Comparison of ENCODE assay signal across 22 cellular contexts in the genomic region with DNA sequence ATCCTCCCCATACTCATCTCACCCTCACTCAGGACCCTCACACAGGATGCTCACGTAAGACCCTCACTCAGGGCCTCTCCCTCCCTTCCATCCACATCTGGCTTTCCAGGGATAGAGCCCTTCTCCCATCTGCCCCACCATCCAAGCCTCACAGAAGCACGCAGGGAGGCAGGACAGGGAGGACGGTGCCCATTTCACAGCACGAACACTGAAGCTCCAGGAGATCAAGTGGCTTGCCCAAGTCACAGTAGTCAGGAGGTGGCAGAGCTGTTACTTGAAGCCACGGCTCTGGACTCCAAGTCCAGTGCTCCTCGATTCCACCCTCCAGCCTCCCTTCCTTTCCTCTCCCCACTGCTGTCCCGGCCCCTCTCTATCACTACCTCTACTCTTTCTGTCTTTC. TPM values are rescaled to one million over a fixed set of nuclear protein-coding genes. Genes with fewer than 3 reads are reported as not detected.
DNase-seq lines count a peak whose midpoint lies in the region; ATAC-seq, FAIRE-seq and TF ChIP-seq lines count a peak whose summit lies in the region.
"Had no signal": no experiment of that assay in that cellular context is flagged by ENCODE, and none has a peak within 500 bp of the region (broad histone marks: within the 10 kb centered on the region; RNA-seq: fewer than 3 reads in every experiment).

No MANE protein-coding gene starts in this region.

- no TSS peak for BruUV-seq in HepG2 (replicated peaks; lab: Mats Ljungman, UMichigan)

- H4K8ac ChIP-seq in neuronal stem cell (ENCODE audit: low read depth, low read length), result no peak overlapping the region

- POLR2A ChIA-PET in HepG2 (lab: Yijun Ruan, JAX), result no interaction called here

- no peak overlapping the region for H2BK120ac ChIP-seq in neuronal stem cell (ENCODE audit: low read depth, low read length)

- CTCF ChIA-PET in HepG2 (lab: Yijun Ruan, JAX; ENCODE audit: low intra/inter-chr PET ratio, low total read pairs), result no interaction called here

- H2AK5ac ChIP-seq in neuronal stem cell (ENCODE audit: low read depth, low read length), result no peak overlapping the region

- H3K4me2 ChIP-seq in HepG2 (ENCODE audit: low read depth, low read length), result no peak overlapping the region
- no peak overlapping the region for H3K4me2 ChIP-seq in hepatocyte
- no peak overlapping the region for H3K4me2 ChIP-seq in osteoblast (ENCODE audit: insufficient read depth, low read length)
- H3K4me2 ChIP-seq in neuronal stem cell (ENCODE audit: insufficient read depth, low read length, poor library complexity, severe bottlenecking), result no peak overlapping the region
- H3K4me2 ChIP-seq: A549; BLaER1 treated with 17β-estradiol and CSF1 and Interleukin-3, amounts not matched to agents 10 nM and 100 nM had no signal

- no peak overlapping the region for H2BK15ac ChIP-seq in neuronal stem cell (ENCODE audit: low read length)

- TF ChIP-seq CTCF in HepG2 (CRISPR knock-in tag; IDR thresholded peaks at IDR 0.05) (no peak), right lobe of liver (IDR thresholded peaks at IDR 0.05) (no peak), hepatocyte (IDR thresholded peaks at IDR 0.05; ENCODE audit: poor library complexity) (no peak), osteoblast (IDR thresholded peaks at IDR 0.05; ENCODE audit: extremely low read depth, low read depth, low read length) (no peak)

- no peak overlapping the region for H3K18ac ChIP-seq in neuronal stem cell (ENCODE audit: low read length)

- no peaks in the 10 kb centered on the region for H3K79me1 ChIP-seq in neuronal stem cell (ENCODE audit: low read depth, low read length)

- no peak overlapping the region for H2BK5ac ChIP-seq in neuronal stem cell (ENCODE audit: low read length)

- no peak overlapping the region for H3K23ac ChIP-seq in neuronal stem cell (ENCODE audit: low read depth, low read length, poor library complexity)

- FAIRE-seq in HepG2 (lab: Jason Lieb, UNC), result no peak
- FAIRE-seq: A549, D721Med, G401.6, GM12891, GM18507 had no signal

- no peaks in the 10 kb centered on the region for H3K9me2 ChIP-seq in hepatocyte (replicated peaks; ENCODE audit: insufficient read depth)

- H2BK12ac ChIP-seq in neuronal stem cell (ENCODE audit: low read length), result no peak overlapping the region

- WGBS in HepG2 (ENCODE audit: low lambda C conversion rate), result 33% methylated on average over 7 of the region's 7 CpGs
- 70% methylated on average over 2 of the region's 7 CpGs for WGBS in right lobe of liver (ENCODE audit: insufficient coverage, low coverage, low lambda C conversion rate, missing lambda C conversion rate)
- WGBS in hepatocyte (ENCODE audit: low lambda C conversion rate, missing lambda C conversion rate), result 97% methylated on average over 7 of the region's 7 CpGs
- no CpG with 5 or more reads among the region's 7 CpGs for WGBS in neuronal stem cell (ENCODE audit: extremely low coverage in 2 of 2, insufficient read length in 2 of 2, insufficient replicate concordance in 1 of 2), 2 donors

- no peak overlapping the region for H3K27ac ChIP-seq in HepG2 (ENCODE audit: extremely low read length, insufficient read depth, low read length)
- no peak overlapping the region for H3K27ac ChIP-seq in right lobe of liver
- no peak overlapping the region for H3K27ac ChIP-seq in hepatocyte
- no peak overlapping the region for H3K27ac ChIP-seq in osteoblast (ENCODE audit: low read depth, low read length)
- H3K27ac ChIP-seq in neuronal stem cell (replicated peaks; ENCODE audit: low read length), result no peak overlapping the region
- H3K27ac ChIP-seq: 22Rv1; A549; BLaER1 treated with 17β-estradiol and CSF1 and Interleukin-3, amounts not matched to agents 10 nM and 100 nM; C4-2B had no signal

- H3K9ac ChIP-seq in HepG2 (ENCODE audit: insufficient read depth, low read depth, low read length), result no peak overlapping the region
- no peak overlapping the region for H3K9ac ChIP-seq in neuronal stem cell (ENCODE audit: low read depth, low read length, poor library complexity)
- H3K9ac ChIP-seq: BLaER1 treated with 17β-estradiol and CSF1 and Interleukin-3, amounts not matched to agents 10 nM and 100 nM had no signal

- H3K4me3 ChIP-seq in HepG2 (replicated peaks in 1 of 3; ENCODE audit: insufficient read depth in 1 of 3, low read depth in 2 of 3, low read length in 3 of 3), result no peak overlapping the region
- no peak overlapping the region for H3K4me3 ChIP-seq in right lobe of liver
- no peak overlapping the region for H3K4me3 ChIP-seq in hepatocyte
- no peak overlapping the region for H3K4me3 ChIP-seq in osteoblast (ENCODE audit: insufficient read depth, low read length)
- H3K4me3 ChIP-seq in neuronal stem cell (ENCODE audit: low read length in 2 of 2), result no peak overlapping the region
- H3K4me3 ChIP-seq: A549; BLaER1 treated with 17β-estradiol and CSF1 and Interleukin-3, amounts not matched to agents 10 nM and 100 nM had no signal

- H3K14ac ChIP-seq in neuronal stem cell (ENCODE audit: low read length), result no peak overlapping the region

- DNase-seq in HepG2 (ENCODE audit: low spot score) (no peak), right lobe of liver (no peak), hepatocyte (ENCODE audit: low spot score) (peak; percentile 1), osteoblast (ENCODE audit: insufficient read length, low spot score, missing footprints) (peak; percentile 50), posterior cingulate gyrus (no peak), neuronal stem cell (ENCODE audit: low spot score) (no peak)
- DNase-seq: AML-193; Caco-2; Calu3; CD4-positive, alpha-beta T cell; CD8-positive, alpha-beta T cell; DMS79 treated with DMSO at 0.1 percent for 48 hours; GF-D8 had no signal

- no peaks in the 10 kb centered on the region for H3K79me2 ChIP-seq in HepG2 (ENCODE audit: insufficient read depth, low read length)
- H3K79me2 ChIP-seq in hepatocyte, result no peaks in the 10 kb centered on the region
- H3K79me2 ChIP-seq in osteoblast (ENCODE audit: insufficient read depth, low read length), result no peaks in the 10 kb centered on the region

- H3K27me3 ChIP-seq in HepG2 (ENCODE audit: control insufficient read depth in 1 of 2, insufficient read depth in 2 of 2, low read length in 2 of 2), result peaks cover 2 to 37% of the 10 kb centered on the region in 2 experiments; a peak in 4 of 5 replicates
- no peaks in the 10 kb centered on the region for H3K27me3 ChIP-seq in right lobe of liver
- no peaks in the 10 kb centered on the region for H3K27me3 ChIP-seq in hepatocyte
- no peaks in the 10 kb centered on the region for H3K27me3 ChIP-seq in osteoblast (ENCODE audit: insufficient read depth, low read length)
- H3K27me3 ChIP-seq in neuronal stem cell (ENCODE audit: control insufficient read depth in 3 of 3, insufficient read depth in 3 of 3, low read depth in 1 of 3, low read length in 3 of 3), result no peaks in the 10 kb centered on the region
- H3K27me3 ChIP-seq: BLaER1 treated with 17β-estradiol and CSF1 and Interleukin-3, amounts not matched to agents 10 nM and 100 nM had no signal

- H3K4me1 ChIP-seq in HepG2 (ENCODE audit: insufficient read depth, low read length) (peaks cover 11% of the 10 kb centered on the region), right lobe of liver (no peaks in the 10 kb centered on the region), hepatocyte (ENCODE audit: insufficient read depth) (no peaks in the 10 kb centered on the region), osteoblast (ENCODE audit: insufficient read depth, low read length) (no peaks in the 10 kb centered on the region), neuronal stem cell (ENCODE audit: control insufficient read depth in 2 of 2, insufficient read depth in 1 of 2, low read depth in 1 of 2, low read length in 2 of 2) (peaks cover 0 to 3% of the 10 kb centered on the region in 2 donors)
- H3K4me1 ChIP-seq: A549, Caco-2 had no signal

- no peaks in the 10 kb centered on the region for H3K9me3 ChIP-seq in HepG2 (ENCODE audit: low read length)
- H3K9me3 ChIP-seq in right lobe of liver, result no peaks in the 10 kb centered on the region
- H3K9me3 ChIP-seq in hepatocyte (ENCODE audit: low read depth), result no peaks in the 10 kb centered on the region
- H3K9me3 ChIP-seq in osteoblast (ENCODE audit: low read depth, low read length), result no peaks in the 10 kb centered on the region
- H3K9me3 ChIP-seq in neuronal stem cell (replicated peaks in 1 of 2; ENCODE audit: control insufficient read depth in 2 of 2, insufficient read depth in 1 of 2, low read depth in 1 of 2, low read length in 2 of 2), result peaks cover 0 to 2% of the 10 kb centered on the region in 2 donors
- H3K9me3 ChIP-seq: A549; BLaER1 treated with 17β-estradiol and CSF1 and Interleukin-3, amounts not matched to agents 10 nM and 100 nM; Caco-2 had no signal

- ATAC-seq in HepG2 (no peak; the same call in 2 of the 3 replicates), right lobe of liver (no peak), GM21447 (IDR thresholded peaks at IDR 0.05; ENCODE audit: unreplicated experiment) (no peak)
- ATAC-seq: CD8-positive, alpha-beta T cell had no signal

- TF ChIP-seq POLR2A in HepG2 (IDR thresholded peaks at IDR 0.05; ENCODE audit: insufficient read depth in 1 of 2, low read depth in 2 of 2, low read length in 2 of 2) (no peak), right lobe of liver (IDR thresholded peaks at IDR 0.05) (no peak)

- in situ Hi-C loops in HepG2 (cut with HindIII; ENCODE audit: extremely low pct_ligation_motif_present, low pct_unique_long_range_greater_than_20kb), result no loop called here

- intact Hi-C loops in HepG2 (cut with micrococcal nuclease; ENCODE audit: unreplicated experiment) (no loop called here), right lobe of liver (cut with DNase I) (no loop called here), posterior cingulate gyrus (cut with DNase I) (no loop called here)

- H2AFZ ChIP-seq in HepG2 (ENCODE audit: low read length) (no peak overlapping the region), hepatocyte (no peak overlapping the region), osteoblast (ENCODE audit: low read length) (no peak overlapping the region), neuronal stem cell (ENCODE audit: low read length) (no peak overlapping the region)

- H4K20me1 ChIP-seq in HepG2 (ENCODE audit: insufficient read depth, low read length) (no peaks in the 10 kb centered on the region), hepatocyte (ENCODE audit: insufficient read depth, poor library complexity, severe bottlenecking) (no peaks in the 10 kb centered on the region), osteoblast (ENCODE audit: insufficient read depth, low read length) (no peaks in the 10 kb centered on the region)

- TF ChIP-seq RAD21 in HepG2 (CRISPR knock-in tag; IDR thresholded peaks at IDR 0.05), result no peak

- no peak overlapping the region for H4K91ac ChIP-seq in neuronal stem cell (ENCODE audit: low read depth, low read length, poor library complexity)

- H3K4ac ChIP-seq in neuronal stem cell (ENCODE audit: low read length), result no peak overlapping the region

- TF ChIP-seq EP300 in HepG2 (IDR thresholded peaks at IDR 0.05; ENCODE audit: low read depth in 2 of 2, low read length in 2 of 2) (no peak), HepG2 (CRISPR knock-in tag; IDR thresholded peaks at IDR 0.05; ENCODE audit: borderline replicate concordance) (no peak)

- H3K36me3 ChIP-seq in HepG2 (replicated peaks in 1 of 2; ENCODE audit: control insufficient read depth in 1 of 2, insufficient read depth in 2 of 2, low read length in 2 of 2), result no peaks in the 10 kb centered on the region
- no peaks in the 10 kb centered on the region for H3K36me3 ChIP-seq in right lobe of liver
- H3K36me3 ChIP-seq in hepatocyte (replicated peaks; ENCODE audit: insufficient read depth, low read depth), result no peaks in the 10 kb centered on the region
- no peaks in the 10 kb centered on the region for H3K36me3 ChIP-seq in osteoblast (ENCODE audit: insufficient read depth, low read length)
- peaks cover 23 to 33% of the 10 kb centered on the region in 2 donors for H3K36me3 ChIP-seq in neuronal stem cell (replicated peaks in 1 of 2; ENCODE audit: control insufficient read depth in 2 of 2, insufficient read depth in 2 of 2, low read length in 2 of 2)

RNA-seq across cellular contexts. Expression of a gene that starts 21.7 kb away (rescaled TPM):
- 0.13 and 0.15 TPM in 2 replicates for total RNA-seq in HepG2 (2016; rRNA removed; fragmentation: Illumina TruSeq; extraction: Trizol)
- 0.10 TPM in 1 of 2 replicates, not detected in the other for total RNA-seq in HepG2 (2016; cell fraction: cytosol; rRNA removed; fragmentation: Illumina TruSeq; extraction: Trizol; ENCODE audit: low read depth)
- total RNA-seq in HepG2 (2016; cell fraction: insoluble cytoplasmic fraction; rRNA removed; fragmentation: Illumina TruSeq; extraction: Trizol), result 0.15 TPM in 1 of 2 replicates, not detected in the other
- 0.21 TPM in 1 of 2 replicates, not detected in the other for total RNA-seq in HepG2 (2016; cell fraction: membrane; rRNA removed; fragmentation: Illumina TruSeq; extraction: Trizol)
- 0.22 and 0.38 TPM in 2 replicates for total RNA-seq in HepG2 (2016; cell fraction: nucleus; rRNA removed; fragmentation: Illumina TruSeq; extraction: Trizol)
- polyA plus RNA-seq in HepG2 (2011; rRNA removed), result 0.58 and 0.91 TPM in 2 replicates
- polyA plus RNA-seq in HepG2 (2011; cell fraction: cytosol; rRNA removed), result 0.10 and 0.23 TPM in 2 replicates
- 5.5 and 6.4 TPM in 2 replicates for polyA plus RNA-seq in HepG2 (2011; cell fraction: nucleus; rRNA removed)
- polyA plus RNA-seq in HepG2 (2012), result 1.1 and 1.8 TPM in 2 replicates
- polyA plus RNA-seq in HepG2 (2016; cell fraction: cytosol; fragmentation: Illumina TruSeq; extraction: Trizol; ENCODE audit: low read depth), result 0.06 and 2.2 TPM in 2 replicates
- 0.17 and 0.45 TPM in 2 replicates for polyA plus RNA-seq in HepG2 (2016; cell fraction: insoluble cytoplasmic fraction; fragmentation: Illumina TruSeq; extraction: Trizol; ENCODE audit: low read depth)
- 0.13 TPM in 1 of 2 replicates, not detected in the other for polyA plus RNA-seq in HepG2 (2016; cell fraction: membrane; fragmentation: Illumina TruSeq; extraction: Trizol; ENCODE audit: low read depth)
- polyA plus RNA-seq in HepG2 (2016; cell fraction: nucleus; fragmentation: Illumina TruSeq; extraction: Trizol; ENCODE audit: insufficient read depth, low read depth), result 0.47 and 1.9 TPM in 2 replicates
- 2.0 and 4.0 TPM in 2 replicates for polyA minus RNA-seq in HepG2 (2011; rRNA and poly(A)+ RNA removed; ENCODE audit: low replicate concordance)
- polyA minus RNA-seq in HepG2 (2011; cell fraction: cytosol; rRNA and poly(A)+ RNA removed), result 0.69 TPM in 1 of 2 replicates, not detected in the other
- 5.0 and 6.2 TPM in 2 replicates for polyA minus RNA-seq in HepG2 (2011; cell fraction: nucleus; rRNA and poly(A)+ RNA removed)
- total RNA-seq in right lobe of liver, result 1 to 10 TPM in 4 of 6 experiments, under 1 TPM in 2; 0.43 to 3.1 (median 1.8) TPM
- total RNA-seq in hepatocyte, result 13.4 and 14.4 TPM in 2 replicates
- polyA plus RNA-seq in hepatocyte, result 37.2 and 40.6 TPM in 2 replicates
- 3.6 and 6.5 TPM in 2 replicates for total RNA-seq in osteoblast
- 46.5 TPM for polyA plus RNA-seq in neuronal stem cell (2013, experiment 1 of 2)
- 48.3 TPM for polyA plus RNA-seq in neuronal stem cell (2013, experiment 2 of 2)

RNA-seq across cellular contexts. Expression of a gene that starts 33.5 kb away (rescaled TPM):
- total RNA-seq in HepG2 (2016; rRNA removed; fragmentation: Illumina TruSeq; extraction: Trizol) (25.8 and 30.6 TPM in 2 replicates), right lobe of liver (10 to 100 TPM; 15.9 to 33.5 (median 24.0) TPM), hepatocyte (31.0 and 31.1 TPM in 2 replicates), osteoblast (33.7 and 40.1 TPM in 2 replicates)
- total RNA-seq in HepG2 (2016; cell fraction: cytosol; rRNA removed; fragmentation: Illumina TruSeq; extraction: Trizol; ENCODE audit: low read depth), result 36.1 and 38.7 TPM in 2 replicates
- 18.6 and 29.5 TPM in 2 replicates for total RNA-seq in HepG2 (2016; cell fraction: insoluble cytoplasmic fraction; rRNA removed; fragmentation: Illumina TruSeq; extraction: Trizol)
- 57.5 and 63.8 TPM in 2 replicates for total RNA-seq in HepG2 (2016; cell fraction: membrane; rRNA removed; fragmentation: Illumina TruSeq; extraction: Trizol)
- 29.5 and 33.7 TPM in 2 replicates for total RNA-seq in HepG2 (2016; cell fraction: nucleus; rRNA removed; fragmentation: Illumina TruSeq; extraction: Trizol)
- polyA plus RNA-seq in HepG2 (2011; rRNA removed) (50.3 and 54.7 TPM in 2 replicates), hepatocyte (85.6 and 91.0 TPM in 2 replicates)
- 20.5 and 28.3 TPM in 2 replicates for polyA plus RNA-seq in HepG2 (2011; cell fraction: cytosol; rRNA removed)
- 114 and 121 TPM in 2 replicates for polyA plus RNA-seq in HepG2 (2011; cell fraction: nucleus; rRNA removed)
- 52.9 and 73.1 TPM in 2 replicates for polyA plus RNA-seq in HepG2 (2012)
- 70.7 and 77.7 TPM in 2 replicates for polyA plus RNA-seq in HepG2 (2016; cell fraction: cytosol; fragmentation: Illumina TruSeq; extraction: Trizol; ENCODE audit: low read depth)
- 39.9 and 54.4 TPM in 2 replicates for polyA plus RNA-seq in HepG2 (2016; cell fraction: insoluble cytoplasmic fraction; fragmentation: Illumina TruSeq; extraction: Trizol; ENCODE audit: low read depth)
- 97.4 and 105 TPM in 2 replicates for polyA plus RNA-seq in HepG2 (2016; cell fraction: membrane; fragmentation: Illumina TruSeq; extraction: Trizol; ENCODE audit: low read depth)
- polyA plus RNA-seq in HepG2 (2016; cell fraction: nucleus; fragmentation: Illumina TruSeq; extraction: Trizol; ENCODE audit: insufficient read depth, low read depth), result 115 and 119 TPM in 2 replicates
- polyA minus RNA-seq in HepG2 (2011; rRNA and poly(A)+ RNA removed; ENCODE audit: low replicate concordance), result 51.1 and 193 TPM in 2 replicates
- polyA minus RNA-seq in HepG2 (2011; cell fraction: cytosol; rRNA and poly(A)+ RNA removed), result 20.0 and 26.1 TPM in 2 replicates
- 18.0 and 23.8 TPM in 2 replicates for polyA minus RNA-seq in HepG2 (2011; cell fraction: nucleus; rRNA and poly(A)+ RNA removed)
- polyA plus RNA-seq in neuronal stem cell (2013, experiment 1 of 2), result 120 TPM
- polyA plus RNA-seq in neuronal stem cell (2013, experiment 2 of 2), result 119 TPM

RNA-seq across cellular contexts. Expression of a gene that starts 50.9 kb away (rescaled TPM):
- total RNA-seq in HepG2 (2016; rRNA removed; fragmentation: Illumina TruSeq; extraction: Trizol), result 35.4 and 45.8 TPM in 2 replicates
- total RNA-seq in HepG2 (2016; cell fraction: cytosol; rRNA removed; fragmentation: Illumina TruSeq; extraction: Trizol; ENCODE audit: low read depth), result 6.4 and 8.4 TPM in 2 replicates
- total RNA-seq in HepG2 (2016; cell fraction: insoluble cytoplasmic fraction; rRNA removed; fragmentation: Illumina TruSeq; extraction: Trizol), result 31.1 and 49.9 TPM in 2 replicates
- total RNA-seq in HepG2 (2016; cell fraction: membrane; rRNA removed; fragmentation: Illumina TruSeq; extraction: Trizol), result 10.9 and 13.1 TPM in 2 replicates
- total RNA-seq in HepG2 (2016; cell fraction: nucleus; rRNA removed; fragmentation: Illumina TruSeq; extraction: Trizol), result 42.8 and 46.0 TPM in 2 replicates
- 43.0 and 45.3 TPM in 2 replicates for polyA plus RNA-seq in HepG2 (2011; rRNA removed)
- polyA plus RNA-seq in HepG2 (2011; cell fraction: cytosol; rRNA removed), result 21.2 and 23.8 TPM in 2 replicates
- 61.8 and 75.6 TPM in 2 replicates for polyA plus RNA-seq in HepG2 (2011; cell fraction: nucleus; rRNA removed)
- 38.1 and 47.2 TPM in 2 replicates for polyA plus RNA-seq in HepG2 (2012)
- 2.0 and 2.7 TPM in 2 replicates for polyA plus RNA-seq in HepG2 (2016; cell fraction: cytosol; fragmentation: Illumina TruSeq; extraction: Trizol; ENCODE audit: low read depth)
- polyA plus RNA-seq in HepG2 (2016; cell fraction: insoluble cytoplasmic fraction; fragmentation: Illumina TruSeq; extraction: Trizol; ENCODE audit: low read depth), result 30.5 and 39.7 TPM in 2 replicates
- 4.6 and 5.4 TPM in 2 replicates for polyA plus RNA-seq in HepG2 (2016; cell fraction: membrane; fragmentation: Illumina TruSeq; extraction: Trizol; ENCODE audit: low read depth)
- 113 and 115 TPM in 2 replicates for polyA plus RNA-seq in HepG2 (2016; cell fraction: nucleus; fragmentation: Illumina TruSeq; extraction: Trizol; ENCODE audit: insufficient read depth, low read depth)
- 35.4 and 37.7 TPM in 2 replicates for polyA minus RNA-seq in HepG2 (2011; rRNA and poly(A)+ RNA removed; ENCODE audit: low replicate concordance)
- 20.2 and 23.6 TPM in 2 replicates for polyA minus RNA-seq in HepG2 (2011; cell fraction: cytosol; rRNA and poly(A)+ RNA removed)
- polyA minus RNA-seq in HepG2 (2011; cell fraction: nucleus; rRNA and poly(A)+ RNA removed), result 62.4 and 64.2 TPM in 2 replicates
- 10 to 100 TPM; 25.0 to 53.0 (median 35.5) TPM for total RNA-seq in right lobe of liver
- total RNA-seq in hepatocyte, result 76.4 and 79.9 TPM in 2 replicates
- 37.6 and 59.2 TPM in 2 replicates for polyA plus RNA-seq in hepatocyte
- total RNA-seq in osteoblast, result 121 and 137 TPM in 2 replicates
- polyA plus RNA-seq in neuronal stem cell (2013, experiment 1 of 2), result 29.3 TPM
- polyA plus RNA-seq in neuronal stem cell (2013, experiment 2 of 2), result 30.6 TPM

RNA-seq across cellular contexts. Expression of a gene that starts 51.2 kb away (rescaled TPM):
- 39.2 and 46.5 TPM in 2 replicates for total RNA-seq in HepG2 (2016; rRNA removed; fragmentation: Illumina TruSeq; extraction: Trizol)
- total RNA-seq in HepG2 (2016; cell fraction: cytosol; rRNA removed; fragmentation: Illumina TruSeq; extraction: Trizol; ENCODE audit: low read depth), result 10.4 and 11.6 TPM in 2 replicates
- 42.5 and 47.8 TPM in 2 replicates for total RNA-seq in HepG2 (2016; cell fraction: insoluble cytoplasmic fraction; rRNA removed; fragmentation: Illumina TruSeq; extraction: Trizol)
- 25.1 and 25.9 TPM in 2 replicates for total RNA-seq in HepG2 (2016; cell fraction: membrane; rRNA removed; fragmentation: Illumina TruSeq; extraction: Trizol)
- 15.1 and 18.1 TPM in 2 replicates for total RNA-seq in HepG2 (2016; cell fraction: nucleus; rRNA removed; fragmentation: Illumina TruSeq; extraction: Trizol)
- polyA plus RNA-seq in HepG2 (2011; rRNA removed), result 41.0 and 48.7 TPM in 2 replicates
- polyA plus RNA-seq in HepG2 (2011; cell fraction: cytosol; rRNA removed), result 45.9 and 57.9 TPM in 2 replicates
- polyA plus RNA-seq in HepG2 (2011; cell fraction: nucleus; rRNA removed), result 18.6 and 19.1 TPM in 2 replicates
- 22.3 and 22.7 TPM in 2 replicates for polyA plus RNA-seq in HepG2 (2012)
- polyA plus RNA-seq in HepG2 (2016; cell fraction: cytosol; fragmentation: Illumina TruSeq; extraction: Trizol; ENCODE audit: low read depth), result 16.0 and 21.0 TPM in 2 replicates
- 58.7 and 61.9 TPM in 2 replicates for polyA plus RNA-seq in HepG2 (2016; cell fraction: insoluble cytoplasmic fraction; fragmentation: Illumina TruSeq; extraction: Trizol; ENCODE audit: low read depth)
- polyA plus RNA-seq in HepG2 (2016; cell fraction: membrane; fragmentation: Illumina TruSeq; extraction: Trizol; ENCODE audit: low read depth), result 28.9 and 29.7 TPM in 2 replicates
- 30.7 and 35.4 TPM in 2 replicates for polyA plus RNA-seq in HepG2 (2016; cell fraction: nucleus; fragmentation: Illumina TruSeq; extraction: Trizol; ENCODE audit: insufficient read depth, low read depth)
- polyA minus RNA-seq in HepG2 (2011; rRNA and poly(A)+ RNA removed; ENCODE audit: low replicate concordance), result 15.4 and 63.7 TPM in 2 replicates
- polyA minus RNA-seq in HepG2 (2011; cell fraction: cytosol; rRNA and poly(A)+ RNA removed), result 4.9 and 5.7 TPM in 2 replicates
- 6.8 and 9.6 TPM in 2 replicates for polyA minus RNA-seq in HepG2 (2011; cell fraction: nucleus; rRNA and poly(A)+ RNA removed)
- total RNA-seq in right lobe of liver, result 10 to 100 TPM; 10.8 to 17.3 (median 14.3) TPM
- 29.0 and 33.0 TPM in 2 replicates for total RNA-seq in hepatocyte
- polyA plus RNA-seq in hepatocyte, result 55.7 and 58.4 TPM in 2 replicates
- 19.2 and 20.3 TPM in 2 replicates for total RNA-seq in osteoblast
- polyA plus RNA-seq in neuronal stem cell (2013, experiment 1 of 2), result 21.5 TPM
- polyA plus RNA-seq in neuronal stem cell (2013, experiment 2 of 2), result 21.5 TPM

Comparison
In these comparisons a context has a peak if more than half of its experiments do, and no peak if none do; other contexts are left out.
1. DNase-seq: peak in hepatocyte (single experiment) and osteoblast (single experiment); none in HepG2 (single experiment), right lobe of liver (0 of 3), posterior cingulate gyrus (0 of 10) and neuronal stem cell (single experiment).